Comparison of ENCODE assay signal across 19 cellular contexts in genomic region chr12:124194521-124195225, GRCh38.
A peak's percentile ranks its signal among the peaks of the same experiment; 100 is the strongest.
DNase-seq lines count a peak whose midpoint lies in the region; ATAC-seq and TF ChIP-seq lines count a peak whose summit lies in the region.
"Had no signal": no experiment of that assay in that cellular context is flagged by ENCODE, and none has a peak within 500 bp of the region (broad histone marks: within the 10 kb centered on the region; RNA-seq: fewer than 3 reads in every experiment).

No MANE protein-coding gene starts in this region.

- no peak overlapping the region for H2AFZ ChIP-seq in mammary epithelial cell (ENCODE audit: low read depth, low read length)

- 81% methylated on average over 12 of the region's 12 CpGs for WGBS in right cardiac atrium
- 84% methylated on average over 12 of the region's 12 CpGs for WGBS in mammary epithelial cell (ENCODE audit: low coverage, missing lambda C conversion rate)

- TF ChIP-seq CTCF in WERI-Rb-1 (IDR thresholded peaks at IDR 0.05; ENCODE audit: low read depth, low read length) (no peak), mammary epithelial cell (conservative IDR thresholded peaks at IDR 0.05 in 1 of 2, IDR thresholded peaks at IDR 0.05 in 1 of 2; ENCODE audit: extremely low read depth in 1 of 2, insufficient read depth in 1 of 2, low read depth in 1 of 2, low read length in 2 of 2) (no peak), vagina (IDR thresholded peaks at IDR 0.05) (no peak)

- H3K79me2 ChIP-seq in mammary epithelial cell (ENCODE audit: insufficient read depth, low read length): no peaks in the 10 kb centered on the region

- peak overlapping the region; percentile 44 for H3K9ac ChIP-seq in mucosa of stomach (ENCODE audit: low read length)
- no peak overlapping the region for H3K9ac ChIP-seq in mammary epithelial cell (ENCODE audit: insufficient read depth, low read length)

- H3K27me3 ChIP-seq in right cardiac atrium (ENCODE audit: control insufficient read depth, insufficient read depth) (no peaks in the 10 kb centered on the region), WERI-Rb-1 (ENCODE audit: insufficient read depth, low read depth, severe bottlenecking) (no peaks in the 10 kb centered on the region), mucosa of stomach (ENCODE audit: control insufficient read depth, insufficient read depth, low read length) (no peaks in the 10 kb centered on the region), mammary epithelial cell (ENCODE audit: insufficient read depth, low read length) (no peaks in the 10 kb centered on the region), vagina (no peaks in the 10 kb centered on the region)
- H3K27me3 ChIP-seq: SJCRH30 had no signal

- H3K36me3 ChIP-seq in WERI-Rb-1 (no peaks in the 10 kb centered on the region), mucosa of stomach (ENCODE audit: control insufficient read depth, insufficient read depth, low read length) (no peaks in the 10 kb centered on the region), mammary epithelial cell (ENCODE audit: insufficient read depth, low read length) (no peaks in the 10 kb centered on the region), vagina (no peaks in the 10 kb centered on the region)
- H3K36me3 ChIP-seq: SJCRH30 had no signal

- intact Hi-C loops in cardiac septum (cut with DNase I) (no loop called here), right cardiac atrium (cut with DNase I) (no loop called here), mammary epithelial cell (cut with micrococcal nuclease) (no loop called here), vagina (cut with DNase I) (no loop called here)

- no peaks in the 10 kb centered on the region for H3K9me3 ChIP-seq in right cardiac atrium (ENCODE audit: control insufficient read depth, low read length)
- H3K9me3 ChIP-seq in WERI-Rb-1 (ENCODE audit: severe bottlenecking): peaks cover 20% of the 10 kb centered on the region
- peaks cover 6% of the 10 kb centered on the region for H3K9me3 ChIP-seq in mucosa of stomach (ENCODE audit: control insufficient read depth, low read length)
- peaks cover 7% of the 10 kb centered on the region for H3K9me3 ChIP-seq in mammary epithelial cell (replicated peaks; ENCODE audit: insufficient read depth, low read length)
- H3K9me3 ChIP-seq in vagina: no peaks in the 10 kb centered on the region

- no peak overlapping the region for H3K27ac ChIP-seq in right cardiac atrium (ENCODE audit: low read length)
- H3K27ac ChIP-seq in WERI-Rb-1: peak overlapping the region; percentile 30; the same call in 1 of the 2 replicates
- no peak overlapping the region for H3K27ac ChIP-seq in mammary epithelial cell (ENCODE audit: insufficient read depth, low read depth, low read length)
- H3K27ac ChIP-seq in vagina: no peak overlapping the region
- H3K27ac ChIP-seq: SJCRH30 had no signal

- H3K4me1 ChIP-seq in right cardiac atrium (ENCODE audit: control insufficient read depth, insufficient read depth, low read length): no peaks in the 10 kb centered on the region
- H3K4me1 ChIP-seq in mucosa of stomach (ENCODE audit: control insufficient read depth, insufficient read depth, low read length): peaks cover 53% of the 10 kb centered on the region
- H3K4me1 ChIP-seq in mammary epithelial cell (ENCODE audit: insufficient read depth, low read length): no peaks in the 10 kb centered on the region
- no peaks in the 10 kb centered on the region for H3K4me1 ChIP-seq in vagina

- CTCF ChIA-PET in mammary epithelial cell (lab: Charles Lee; ENCODE audit: low non-redundant PET): no interaction called here

- no peak for ATAC-seq in right cardiac atrium
- no peak for ATAC-seq in GM21515 (IDR thresholded peaks at IDR 0.05; ENCODE audit: unreplicated experiment)
- ATAC-seq: CD8-positive, alpha-beta T cell; Panc1 had no signal

- dilution Hi-C loops in mammary epithelial cell (cut with HindIII; ENCODE audit: low sequenced_read_pairs): no loop called here

- DNase-seq in cardiac septum (ENCODE audit: low spot score): peak; percentile 41
- no peak for DNase-seq in right cardiac atrium
- DNase-seq in WERI-Rb-1: peak; percentile 64
- no peak for DNase-seq in AG20443 (ENCODE audit: low spot score)
- no peak for DNase-seq in mammary epithelial cell
- DNase-seq in vagina (ENCODE audit: extremely low spot score in 2 of 2): no peak
- DNase-seq: CD8-positive, alpha-beta T cell; DMS53; EL; HFFc6; KG1; MV-4-11; NCI-H187 treated with DMSO at 0.1 percent for 48 hours; NCI-H226; NCI-H524; SJCRH30 had no signal

- TF ChIP-seq POLR2A in vagina (IDR thresholded peaks at IDR 0.05): no peak

- in situ Hi-C loops in mammary epithelial cell (cut with MboI; ENCODE audit: low sequenced_read_pairs in 2 of 2): no loop called here

- H3K4me2 ChIP-seq in mammary epithelial cell (ENCODE audit: insufficient read depth, low read depth, low read length): no peak overlapping the region

- H3K4me3 ChIP-seq in right cardiac atrium (ENCODE audit: low read length) (no peak overlapping the region), WERI-Rb-1 (ENCODE audit: low read depth, low read length) (no peak overlapping the region), mucosa of stomach (ENCODE audit: low read length) (no peak overlapping the region), mammary epithelial cell (replicated peaks in 1 of 3; ENCODE audit: insufficient read depth in 1 of 3, low read depth in 2 of 3, low read length in 3 of 3) (no peak overlapping the region), vagina (no peak overlapping the region)
- H3K4me3 ChIP-seq: SJCRH30 had no signal

- no TSS peak for BruUV-seq in mammary epithelial cell (replicated peaks; lab: Mats Ljungman, UMichigan)

- H4K20me1 ChIP-seq in mammary epithelial cell (ENCODE audit: insufficient read depth, low read length): no peaks in the 10 kb centered on the region

Comparison
In these comparisons a context has a peak if more than half of its experiments do, and no peak if none do; other contexts are left out.
1. DNase-seq: peak in cardiac septum (single experiment) and WERI-Rb-1 (single experiment); none in right cardiac atrium (0 of 3), AG20443 (single experiment), mammary epithelial cell (single experiment) and vagina (0 of 2).